In genomic region chr1:224435318-224435763, GRCh38 we compare ENCODE assay signal across 8 cellular contexts. TPM values are rescaled to one million over a fixed set of nuclear protein-coding genes. Genes with fewer than 3 reads are reported as not detected.
DNase-seq lines count a peak whose midpoint lies in the region; ATAC-seq, FAIRE-seq and TF ChIP-seq lines count a peak whose summit lies in the region.

No MANE protein-coding gene starts in this region.

- TF ChIP-seq POLR2A in GM12891 (IDR thresholded peaks at IDR 0.05; ENCODE audit: low read depth, low read length) = no peak

- BruUV-seq in MCF 10A (replicated peaks; lab: Mats Ljungman, UMichigan) = no TSS peak

- peaks cover 42% of the 10 kb centered on the region for H3K4me1 Mint-ChIP-seq in MCF 10A (ENCODE audit: insufficient read depth, unreplicated experiment)
- H3K4me1 Mint-ChIP-seq in stimulated activated effector memory CD8-positive, alpha-beta T cell treated with anti-CD3 and anti-CD28 coated beads, Interleukin-12 subunit alpha, Interleukin-12 subunit beta, amount 100 ng/mL, for 72 hours = peaks cover 49% of the 10 kb centered on the region

- POLR2A ChIA-PET in MCF 10A (lab: Yijun Ruan, JAX) = interaction anchor here (0.6 to 16.5 kb wide), 24 partner anchors 7 to 723 kb away, joined by 3 to 800 read pairs (median 8); partner anchors contain the start of genes CAPN2, CNIH4 and NVL

- H3K27me3 Mint-ChIP-seq in MCF 10A (ENCODE audit: insufficient read depth, unreplicated experiment) = no peaks in the 10 kb centered on the region

- no peak for TF ChIP-seq CTCF in MCF 10A (IDR thresholded peaks at IDR 0.05; ENCODE audit: unreplicated experiment)

- FAIRE-seq in GM12891 (lab: Jason Lieb, UNC) = no peak

- no peak for DNase-seq in activated CD4-positive, CD25-positive, alpha-beta regulatory T cell (lab: John Stamatoyannopoulos, UW)
- DNase-seq in NOMO-1 treated with DMSO at 0.1 percent for 48 hours (lab: John Stamatoyannopoulos, UW; ENCODE audit: unreplicated experiment) (peak; percentile 31), MCF 10A (ENCODE audit: unreplicated experiment) (peak; percentile 73), islet precursor cell (peak; percentile 68), GM12891 (ENCODE audit: insufficient read length, low spot score) (no peak)
- DNase-seq in stimulated activated effector memory CD8-positive, alpha-beta T cell treated with anti-CD3 and anti-CD28 coated beads, Interleukin-12 subunit alpha, Interleukin-12 subunit beta, amount 100 ng/mL, for 72 hours (ENCODE audit: low spot score in 2 of 2) = no peak

- H3K4me3 Mint-ChIP-seq in MCF 10A (ENCODE audit: unreplicated experiment) = peak overlapping the region; percentile 80
- peak overlapping the region; percentile 75 for H3K4me3 Mint-ChIP-seq in stimulated activated effector memory CD8-positive, alpha-beta T cell treated with anti-CD3 and anti-CD28 coated beads, Interleukin-12 subunit alpha, Interleukin-12 subunit beta, amount 100 ng/mL, for 72 hours

- peak overlapping the region; percentile 69 for H3K27ac Mint-ChIP-seq in MCF 10A (ENCODE audit: low read depth, unreplicated experiment)
- peak overlapping the region; percentile 96 for H3K27ac Mint-ChIP-seq in stimulated activated effector memory CD8-positive, alpha-beta T cell treated with anti-CD3 and anti-CD28 coated beads, Interleukin-12 subunit alpha, Interleukin-12 subunit beta, amount 100 ng/mL, for 72 hours

- peaks cover 34% of the 10 kb centered on the region for H3K36me3 Mint-ChIP-seq in MCF 10A (ENCODE audit: insufficient read depth, unreplicated experiment)
- peaks cover 46% of the 10 kb centered on the region for H3K36me3 Mint-ChIP-seq in stimulated activated effector memory CD8-positive, alpha-beta T cell treated with anti-CD3 and anti-CD28 coated beads, Interleukin-12 subunit alpha, Interleukin-12 subunit beta, amount 100 ng/mL, for 72 hours

- peak; percentile 23 to 24 for ATAC-seq in activated CD4-positive, CD25-positive, alpha-beta regulatory T cell treated with anti-CD3 and anti-CD28 coated beads, Interleukin-2, amount 50 U/mL, for 24 hours
- ATAC-seq in HG02588 (IDR thresholded peaks at IDR 0.05; ENCODE audit: unreplicated experiment) = peak; percentile 11
- ATAC-seq in stimulated activated effector memory CD8-positive, alpha-beta T cell treated with anti-CD3 and anti-CD28 coated beads, Interleukin-12 subunit alpha, Interleukin-12 subunit beta, amount 100 ng/mL, for 72 hours = peak; percentile 52

- CTCF ChIA-PET in MCF 10A (lab: Yijun Ruan, JAX) = interaction anchor here (0.6 to 18.1 kb wide), 7 partner anchors 19 to 495 kb away, joined by 3 to 418 read pairs (median 4); no protein-coding TSS in a partner anchor

- intact Hi-C loops in MCF 10A (cut with micrococcal nuclease) = loop anchor here (1.0 to 2.0 kb wide), 2 partner anchors 22 to 63 kb away; no protein-coding TSS in a partner anchor

- H3K9me3 Mint-ChIP-seq in MCF 10A (ENCODE audit: unreplicated experiment) = no peaks in the 10 kb centered on the region
- H3K9me3 Mint-ChIP-seq in stimulated activated effector memory CD8-positive, alpha-beta T cell treated with anti-CD3 and anti-CD28 coated beads, Interleukin-12 subunit alpha, Interleukin-12 subunit beta, amount 100 ng/mL, for 72 hours = no peaks in the 10 kb centered on the region

TF ChIP-seq in GM12891, 5 proteins besides CTCF, POLR2A, EP300 and RAD21:
- TF ChIP-seq POLR2AphosphoS5 (IDR thresholded peaks at IDR 0.05; ENCODE audit: low read depth, low read length) (no peak), PAX5 (IDR thresholded peaks at IDR 0.05; ENCODE audit: insufficient read depth, low read length, severe bottlenecking) (no peak), POU2F2 (IDR thresholded peaks at IDR 0.05; ENCODE audit: low read depth, low read length) (no peak), SPI1 (IDR thresholded peaks at IDR 0.05; ENCODE audit: low read depth, low read length) (no peak)

RNA-seq across cellular contexts. Expression of gene WDR26, which starts 0.7 kb away (rescaled TPM):
- 149 and 156 TPM in 2 replicates for total RNA-seq in MCF 10A (2022)
- 37.7 TPM for polyA plus RNA-seq in GM12891 (2012; ENCODE audit: low read depth, missing spikeins)

Comparison
In these comparisons a context has a peak if more than half of its experiments do, and no peak if none do; other contexts are left out.
1. DNase-seq: peak in NOMO-1 treated with DMSO at 0.1 percent for 48 hours (single experiment), MCF 10A (single experiment) and islet precursor cell (single experiment); none in activated CD4-positive, CD25-positive, alpha-beta regulatory T cell (0 of 4), stimulated activated effector memory CD8-positive, alpha-beta T cell treated with anti-CD3 and anti-CD28 coated beads, Interleukin-12 subunit alpha, Interleukin-12 subunit beta, amount 100 ng/mL, for 72 hours (0 of 2) and GM12891 (single experiment).
2. Peak in every context shown above with its lines, with median percentiles within 50 percentile points of each other: ATAC-seq.